In the genomic region with DNA sequence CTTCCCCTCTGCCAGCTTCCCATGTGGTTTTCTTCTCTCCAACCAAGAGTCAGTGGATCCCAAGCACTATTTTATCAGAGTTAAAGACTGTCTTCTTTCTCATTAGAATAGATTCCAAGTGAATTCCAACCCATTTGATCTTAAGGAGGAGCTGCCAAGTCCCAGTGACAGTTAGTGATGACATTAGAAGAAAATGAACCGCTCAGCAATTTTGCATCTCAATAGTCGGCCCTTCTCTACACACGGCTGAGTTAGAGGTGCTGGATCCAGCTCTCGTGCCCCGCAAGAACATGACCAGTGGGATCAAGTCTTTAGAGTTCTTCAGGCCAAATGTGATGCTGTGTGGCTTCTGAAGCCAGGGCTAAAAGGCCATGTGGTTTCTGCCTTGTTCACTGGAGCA, we compare ENCODE assay signal across 20 cellular contexts.
A peak's percentile ranks its signal among the peaks of the same experiment; 100 is the strongest.
DNase-seq lines count a peak whose midpoint lies in the region; ATAC-seq, FAIRE-seq and TF ChIP-seq lines count a peak whose summit lies in the region.
"Had no signal": no experiment of that assay in that cellular context is flagged by ENCODE, and none has a peak within 500 bp of the region (broad histone marks: within the 10 kb centered on the region; RNA-seq: fewer than 3 reads in every experiment).

No MANE protein-coding gene starts in this region.

- no peak overlapping the region for H2BK15ac ChIP-seq in IMR-90 (ENCODE audit: low read depth, low read length)

- H3K4ac ChIP-seq in IMR-90 (ENCODE audit: low read depth, low read length) = no peak overlapping the region

- no peak for TF ChIP-seq RAD21 in A549 (conservative IDR thresholded peaks at IDR 0.05 in 1 of 2, IDR thresholded peaks at IDR 0.05 in 1 of 2)
- TF ChIP-seq RAD21 in IMR-90 (IDR thresholded peaks at IDR 0.05; ENCODE audit: low read length) = no peak

- TF ChIP-seq EP300 in A549 (IDR thresholded peaks at IDR 0.05) = no peak

- H3K27me3 ChIP-seq in IMR-90 (ENCODE audit: control insufficient read depth, insufficient read depth, low read length) (0 out of 2 replicates have a peak, but pooled peaks cover 1% of the 10 kb centered on the region), endodermal cell (ENCODE audit: control insufficient read depth, insufficient read depth, low read length, poor library complexity, severe bottlenecking) (no peaks in the 10 kb centered on the region)
- H3K27me3 ChIP-seq: BE2C, BLaER1 had no signal

- no peaks in the 10 kb centered on the region for H3K36me3 ChIP-seq in IMR-90 (ENCODE audit: control insufficient read depth, insufficient read depth, low read length)
- no peaks in the 10 kb centered on the region for H3K36me3 ChIP-seq in endodermal cell (ENCODE audit: control insufficient read depth, insufficient read depth, low read length)
- H3K36me3 ChIP-seq: BE2C, BLaER1 had no signal

- no peak for FAIRE-seq in A549 (lab: Jason Lieb, UNC)
- FAIRE-seq: A204.1, G401.6, GM12891, GM19239 had no signal

- TF ChIP-seq POLR2A in A549 (IDR thresholded peaks at IDR 0.05; ENCODE audit: low read length) = no peak
- no peak for TF ChIP-seq POLR2A in IMR-90 (IDR thresholded peaks at IDR 0.05; ENCODE audit: low read depth, low read length)

- H3K4me3 ChIP-seq in A549 (no peak overlapping the region), IMR-90 (ENCODE audit: insufficient read depth, low read depth, low read length) (no peak overlapping the region), endodermal cell (ENCODE audit: low read length) (no peak overlapping the region)
- H3K4me3 ChIP-seq: BLaER1 had no signal

- TF ChIP-seq CTCF in A549 (IDR thresholded peaks at IDR 0.05) (no peak), IMR-90 (conservative IDR thresholded peaks at IDR 0.05; ENCODE audit: low read depth, low read length) (no peak), endodermal cell (conservative IDR thresholded peaks at IDR 0.05) (no peak)

- intact Hi-C loops in IMR-90 (cut with micrococcal nuclease) = no loop called here

- H3K9me3 ChIP-seq in A549 (peaks cover 9% of the 10 kb centered on the region; the same call in 1 of the 3 replicates), IMR-90 (ENCODE audit: control insufficient read depth, insufficient read depth, low read length) (peaks cover 2% of the 10 kb centered on the region), endodermal cell (ENCODE audit: control insufficient read depth, low read length) (no peaks in the 10 kb centered on the region)
- H3K9me3 ChIP-seq: BE2C had no signal

- H3K27ac ChIP-seq in A549 = no peak overlapping the region
- no peak overlapping the region for H3K27ac ChIP-seq in IMR-90 (ENCODE audit: insufficient read depth, low read length)
- no peak overlapping the region for H3K27ac ChIP-seq in endodermal cell (ENCODE audit: low read depth, low read length)
- H3K27ac ChIP-seq: BLaER1 had no signal

- no peak overlapping the region for H2AFZ ChIP-seq in IMR-90 (replicated peaks; ENCODE audit: low read length, poor library complexity)

- no peaks in the 10 kb centered on the region for H3K79me1 ChIP-seq in IMR-90 (ENCODE audit: low read depth in 1 of 2, low read length in 2 of 2)

- POLR2A ChIA-PET in A549 (lab: Yijun Ruan, JAX) (no interaction called here), IMR-90 (lab: Charles Lee; ENCODE audit: unreplicated experiment) (no interaction called here)

- peaks cover 5% of the 10 kb centered on the region for H3K27me3 Mint-ChIP-seq in endodermal cell (ENCODE audit: insufficient read depth)

- CTCF ChIA-PET in A549 (lab: Yijun Ruan, JAX) (interaction anchor here (0.7 to 1.8 kb wide), 2 partner anchors 11 to 78 kb away, joined by 4 to 5 read pairs; no protein-coding TSS in a partner anchor), IMR-90 (lab: Yijun Ruan, JAX) (no interaction called here)

- no TSS peak for BruUV-seq in IMR-90 (replicated peaks; lab: Mats Ljungman, UMichigan)

- H4K20me1 ChIP-seq in IMR-90 (ENCODE audit: insufficient read depth, low read length) = no peaks in the 10 kb centered on the region
- H4K20me1 ChIP-seq: BLaER1 had no signal

- H2BK5ac ChIP-seq in IMR-90 (ENCODE audit: low read depth, low read length, poor library complexity, severe bottlenecking) = no peak overlapping the region

- no peak overlapping the region for H2BK20ac ChIP-seq in IMR-90 (ENCODE audit: low read depth, low read length)

- no peak overlapping the region for H3K56ac ChIP-seq in IMR-90 (ENCODE audit: extremely low read depth, insufficient read depth, low read length)

- H4K5ac ChIP-seq in IMR-90 (ENCODE audit: low read depth, low read length) = no peak overlapping the region

- H4K8ac ChIP-seq in IMR-90 (ENCODE audit: low read depth in 2 of 2, low read length in 2 of 2) = no peak overlapping the region

- DNase-seq in A549 (ENCODE audit: low read depth in 1 of 2, low spot score in 1 of 2) (no peak), IMR-90 (no peak), endodermal cell (peak; percentile 8), ACHN (no peak)
- no peak for DNase-seq in activated T-cell treated with anti-CD3 and anti-CD28 coated beads, Interleukin-2, amount 50 U/mL, for 48 hours
- DNase-seq: 8988T; BE2C; C1 segment of cervical spinal cord; CD4-positive, alpha-beta memory T cell; CD4-positive, CD25-positive, alpha-beta regulatory T cell; CD8-positive, alpha-beta memory T cell; COR-L47; DMS79 treated with DMSO at 0.1 percent for 48 hours; GF-D8 had no signal

- no peak overlapping the region for H3K23ac ChIP-seq in IMR-90 (ENCODE audit: low read depth, low read length)

- H3K9ac ChIP-seq in IMR-90 (ENCODE audit: low read depth, low read length) = no peak overlapping the region
- no peak overlapping the region for H3K9ac ChIP-seq in endodermal cell (ENCODE audit: extremely low read depth, low read length, poor library complexity, severe bottlenecking)
- H3K9ac ChIP-seq: BLaER1 had no signal

- no peaks in the 10 kb centered on the region for H3K36me3 Mint-ChIP-seq in endodermal cell (ENCODE audit: low read depth)
- H3K36me3 Mint-ChIP-seq: CD14-positive monocyte; CD4-positive, alpha-beta memory T cell; CD4-positive, CD25-positive, alpha-beta regulatory T cell; CD8-positive, alpha-beta memory T cell had no signal

- H2AK9ac ChIP-seq in IMR-90 (replicated peaks; ENCODE audit: low read depth, low read length, poor library complexity) = no peak overlapping the region

- no peak overlapping the region for H4K91ac ChIP-seq in IMR-90 (ENCODE audit: insufficient read depth, low read depth, low read length)

- H3K4me2 ChIP-seq in A549 (no peak overlapping the region), IMR-90 (ENCODE audit: low read depth, low read length) (no peak overlapping the region)
- H3K4me2 ChIP-seq: BLaER1 had no signal

- H3K9me3 Mint-ChIP-seq in endodermal cell = peaks cover 4% of the 10 kb centered on the region
- H3K9me3 Mint-ChIP-seq: CD8-positive, alpha-beta memory T cell had no signal

- in situ Hi-C loops in IMR-90 (cut with MboI; ENCODE audit: low sequenced_read_pairs) = no loop called here
- in situ Hi-C loops in ACHN (cut with HindIII; ENCODE audit: low pct_ligation_motif_present, low pct_unique_long_range_greater_than_20kb, low sequenced_read_pairs) = no loop called here

- H3K14ac ChIP-seq in IMR-90 (replicated peaks; ENCODE audit: low read depth, low read length) = no peak overlapping the region

- no peak overlapping the region for H2BK120ac ChIP-seq in IMR-90 (ENCODE audit: low read depth, low read length)

- peaks cover 3% of the 10 kb centered on the region; the same call in 1 of the 2 replicates for H3K9me1 ChIP-seq in IMR-90 (ENCODE audit: insufficient read depth, low read length)

- H3K4me1 Mint-ChIP-seq in endodermal cell = peaks cover 17% of the 10 kb centered on the region
- H3K4me1 Mint-ChIP-seq: CD14-positive monocyte; CD4-positive, alpha-beta memory T cell; CD4-positive, CD25-positive, alpha-beta regulatory T cell; CD8-positive, alpha-beta memory T cell had no signal

- H2AK5ac ChIP-seq in IMR-90 (ENCODE audit: low read depth, low read length) = no peak overlapping the region

- no peak overlapping the region for H3K18ac ChIP-seq in IMR-90 (ENCODE audit: low read depth, low read length)

- 85% methylated on average over 5 of the region's 5 CpGs for WGBS in A549 (ENCODE audit: missing lambda C conversion rate)
- WGBS in IMR-90 (ENCODE audit: extremely low coverage in 2 of 2, insufficient read length in 1 of 2), 2 experiments = 89% methylated on average over 4 of the region's 5 CpGs; no CpG with 5 or more reads in 1 of the 2 experiments
- 90 to 93% methylated on average over 5 of the region's 5 CpGs for WGBS in endodermal cell (ENCODE audit: insufficient coverage in 1 of 2, insufficient read length in 1 of 2), 2 experiments

- H3K4me1 ChIP-seq in A549 (no peaks in the 10 kb centered on the region), IMR-90 (ENCODE audit: control insufficient read depth, insufficient read depth, low read length) (peaks cover 6% of the 10 kb centered on the region; the same call in 1 of the 2 replicates), endodermal cell (ENCODE audit: control insufficient read depth, insufficient read depth, low read length) (peaks cover 8% of the 10 kb centered on the region)
- H3K4me1 ChIP-seq: BE2C, BLaER1 had no signal

- no peak overlapping the region for H3K27ac Mint-ChIP-seq in endodermal cell
- H3K27ac Mint-ChIP-seq: CD14-positive monocyte; CD4-positive, alpha-beta memory T cell; CD4-positive, CD25-positive, alpha-beta regulatory T cell; CD8-positive, alpha-beta memory T cell had no signal

- ATAC-seq in A549 = no peak
- ATAC-seq in IMR-90 (ENCODE audit: low read depth) = no peak

- dilution Hi-C loops in IMR-90 (cut with HindIII; ENCODE audit: low sequenced_read_pairs, unreplicated experiment) = no loop called here

- no peak overlapping the region for H3K4me3 Mint-ChIP-seq in endodermal cell
- H3K4me3 Mint-ChIP-seq: CD14-positive monocyte; CD4-positive, alpha-beta memory T cell; CD4-positive, CD25-positive, alpha-beta regulatory T cell; CD8-positive, alpha-beta memory T cell had no signal

TF ChIP-seq in A549, 52 proteins besides CTCF, POLR2A, EP300 and RAD21:
- TF ChIP-seq MAFK (IDR thresholded peaks at IDR 0.05; ENCODE audit: partially characterized antibody) = peak; percentile 85
- no peak for TF ChIP-seq NFE2L2 (conservative IDR thresholded peaks at IDR 0.05; ENCODE audit: low read length)

TF ChIP-seq in IMR-90, 13 proteins besides CTCF, POLR2A, EP300 and RAD21:
- TF ChIP-seq CHD1 (IDR thresholded peaks at IDR 0.05; ENCODE audit: low read depth, low read length) = no peak
- peak; percentile 75 for TF ChIP-seq MAFK (IDR thresholded peaks at IDR 0.05; ENCODE audit: low read depth, low read length)
- no peak for TF ChIP-seq SMC3 (IDR thresholded peaks at IDR 0.05; ENCODE audit: low read depth, low read length)
